In the genomic region with DNA sequence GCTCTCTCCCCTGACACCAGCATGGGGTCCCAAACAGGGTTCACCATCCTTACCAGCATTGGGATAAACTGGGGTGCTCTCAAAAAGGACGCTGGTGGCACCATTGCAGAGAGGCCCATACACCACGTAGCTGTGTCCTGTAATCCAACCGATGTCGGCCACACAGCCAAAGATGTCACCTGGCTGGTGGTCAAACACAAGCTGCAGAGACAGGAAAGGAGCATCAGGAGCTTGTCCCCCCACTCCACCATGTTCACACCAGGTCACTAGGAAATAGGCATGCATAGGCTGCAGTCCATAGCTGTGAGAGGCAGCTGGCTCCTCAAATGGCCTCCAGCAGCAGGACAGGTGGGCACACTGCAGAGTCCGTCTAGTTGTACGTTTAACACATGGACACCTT, we compare ENCODE assay signal across 25 cellular contexts.
"Had no signal": no experiment of that assay in that cellular context is flagged by ENCODE, and none has a peak within 500 bp of the region (broad histone marks: within the 10 kb centered on the region; RNA-seq: fewer than 3 reads in every experiment).

No MANE protein-coding gene starts in this region.

- H3K9me3 ChIP-seq: left lung, right lobe of liver, uterus had no signal

- FAIRE-seq: astrocyte, endothelial cell of umbilical vein, small intestine had no signal

- ATAC-seq: left lung; stimulated activated naive B cell treated with anti-CD40 and anti-IgM and Interleukin-4, amounts not matched to agents 10 μg/mL and 1 μg/mL and 100 μg/mL, for 72 hours had no signal

- H3K4me3 ChIP-seq: left lung, right lobe of liver, uterus had no signal

- H3K27ac Mint-ChIP-seq: activated CD4-positive, alpha-beta memory T cell treated with anti-CD3 and anti-CD28 coated beads, Interleukin-2, amount 10 ng/mL, durations not matched to agents 7 days and 5 days; activated CD4-positive, alpha-beta T cell treated with anti-CD3 and anti-CD28 coated beads, Interleukin-2, amount 10 ng/mL, durations not matched to agents 7 days and 5 days; nephron; stimulated activated naive B cell treated with anti-CD40 and anti-IgM and Interleukin-4, amounts not matched to agents 10 μg/mL and 1 μg/mL and 100 μg/mL, for 72 hours; T-helper 1 cell treated with Interleukin-12 subunit alpha and Interleukin-12 subunit beta and Interleukin-4 antibody, amounts not matched to agents 30 μg/mL and 1 μg/mL, for 36 hours had no signal

- H3K4me1 Mint-ChIP-seq: activated CD4-positive, alpha-beta memory T cell treated with anti-CD3 and anti-CD28 coated beads, Interleukin-2, amount 10 ng/mL, durations not matched to agents 7 days and 5 days; activated CD4-positive, alpha-beta T cell treated with anti-CD3 and anti-CD28 coated beads, Interleukin-2, amount 10 ng/mL, durations not matched to agents 7 days and 5 days; nephron had no signal

- H3K36me3 ChIP-seq: right lobe of liver, uterus had no signal

- H3K27ac ChIP-seq: left lung, right lobe of liver, uterus had no signal

- DNase-seq: activated CD4-positive, alpha-beta memory T cell treated with anti-CD3 and anti-CD28 coated beads, Interleukin-2, amount 10 ng/mL, durations not matched to agents 7 days and 5 days; activated CD4-positive, alpha-beta T cell treated with anti-CD3 and anti-CD28 coated beads for 1 hour; activated CD4-positive, alpha-beta T cell treated with anti-CD3 and anti-CD28 coated beads, Interleukin-2, amount 10 ng/mL, durations not matched to agents 7 days and 5 days; activated CD8-positive, alpha-beta memory T cell treated with anti-CD3 and anti-CD28 coated beads, Interleukin-2, amount 50 U/mL, for 48 hours; activated gamma-delta T cell treated with Interleukin-2 at 50 U/mL for 16 hours; activated naive CD4-positive, alpha-beta T cell treated with anti-CD3 and anti-CD28 coated beads, Interleukin-2, amount 50 U/mL, for 16 hours; activated T-cell treated with anti-CD3 and anti-CD28 coated beads, Interleukin-2, amount 50 U/mL, for 24 hours; amniotic stem cell; central memory CD4-positive, alpha-beta T cell; kidney glomerular epithelial cell; small intestine; stimulated activated CD4-positive, alpha-beta T cell treated with anti-CD3 and anti-CD28 coated beads, Interleukin-1b, Interleukin-23, amount 100 ng/mL, for 48 hours; stimulated activated CD4-positive, alpha-beta T cell treated with anti-CD3 and anti-CD28 coated beads, Interleukin-4, amount 100 ng/mL, for 4 hours; stimulated activated CD8-positive, alpha-beta memory T cell treated with anti-CD3 and anti-CD28 coated beads, Interleukin-4, amount 100 ng/mL, for 48 hours; stimulated activated naive B cell treated with anti-CD40 and anti-IgM and Interleukin-4, amounts not matched to agents 10 μg/mL and 1 μg/mL and 100 μg/mL, for 72 hours; SW 1271; T-helper 9 cell; trophoblast cell; uterus had no signal

- H3K9me3 Mint-ChIP-seq: activated CD4-positive, alpha-beta memory T cell treated with anti-CD3 and anti-CD28 coated beads, Interleukin-2, amount 10 ng/mL, durations not matched to agents 7 days and 5 days; activated CD4-positive, alpha-beta T cell treated with anti-CD3 and anti-CD28 coated beads, Interleukin-2, amount 10 ng/mL, durations not matched to agents 7 days and 5 days; activated T-cell treated with anti-CD3 and anti-CD28 coated beads, Interleukin-2, amount 50 U/mL, for 24 hours; nephron; stimulated activated naive B cell treated with anti-CD40 and anti-IgM and Interleukin-4, amounts not matched to agents 10 μg/mL and 1 μg/mL and 100 μg/mL, for 72 hours; T-helper 1 cell treated with Interleukin-12 subunit alpha and Interleukin-12 subunit beta and Interleukin-4 antibody, amounts not matched to agents 30 μg/mL and 1 μg/mL, for 36 hours had no signal

- H3K4me3 Mint-ChIP-seq: activated CD4-positive, alpha-beta memory T cell treated with anti-CD3 and anti-CD28 coated beads, Interleukin-2, amount 10 ng/mL, durations not matched to agents 7 days and 5 days; activated CD4-positive, alpha-beta T cell treated with anti-CD3 and anti-CD28 coated beads, Interleukin-2, amount 10 ng/mL, durations not matched to agents 7 days and 5 days; activated T-cell treated with anti-CD3 and anti-CD28 coated beads, Interleukin-2, amount 50 U/mL, for 24 hours; nephron; stimulated activated naive B cell treated with anti-CD40 and anti-IgM and Interleukin-4, amounts not matched to agents 10 μg/mL and 1 μg/mL and 100 μg/mL, for 72 hours; T-helper 1 cell treated with Interleukin-12 subunit alpha and Interleukin-12 subunit beta and Interleukin-4 antibody, amounts not matched to agents 30 μg/mL and 1 μg/mL, for 36 hours had no signal

- H3K4me1 ChIP-seq: uterus had no signal

- H3K27me3 Mint-ChIP-seq: activated CD4-positive, alpha-beta memory T cell treated with anti-CD3 and anti-CD28 coated beads, Interleukin-2, amount 10 ng/mL, durations not matched to agents 7 days and 5 days; activated CD4-positive, alpha-beta T cell treated with anti-CD3 and anti-CD28 coated beads, Interleukin-2, amount 10 ng/mL, durations not matched to agents 7 days and 5 days; activated T-cell treated with anti-CD3 and anti-CD28 coated beads, Interleukin-2, amount 50 U/mL, for 24 hours; stimulated activated naive B cell treated with anti-CD40 and anti-IgM and Interleukin-4, amounts not matched to agents 10 μg/mL and 1 μg/mL and 100 μg/mL, for 72 hours had no signal

- H3K27me3 ChIP-seq: left lung, right lobe of liver, uterus had no signal
